17 cellular contexts compared by ENCODE assay signal in genomic region chr10:104650072-104650471, GRCh38. TPM values are rescaled to one million over a fixed set of nuclear protein-coding genes. Genes with fewer than 3 reads are reported as not detected.
A peak's percentile ranks its signal among the peaks of the same experiment; 100 is the strongest.
DNase-seq lines count a peak whose midpoint lies in the region; ATAC-seq, FAIRE-seq and TF ChIP-seq lines count a peak whose summit lies in the region.
"Had no signal": no experiment of that assay in that cellular context is flagged by ENCODE, and none has a peak within 500 bp of the region (broad histone marks: within the 10 kb centered on the region; RNA-seq: fewer than 3 reads in every experiment).

No MANE protein-coding gene starts in this region.

- dilution Hi-C loops in keratinocyte (cut with MboI; ENCODE audit: extremely low pct_ligation_motif_present, low sequenced_read_pairs), result no loop called here

- no peak overlapping the region for H2AFZ ChIP-seq in HCT116 (ENCODE audit: low read depth, low read length, poor library complexity, severe bottlenecking)
- no peak overlapping the region for H2AFZ ChIP-seq in keratinocyte (ENCODE audit: control insufficient read depth, low read length)

- H3K27ac ChIP-seq in HCT116 (ENCODE audit: low read depth, low read length) (no peak overlapping the region), VCaP (no peak overlapping the region), keratinocyte (ENCODE audit: control insufficient read depth, insufficient read depth, low read length) (no peak overlapping the region)
- H3K27ac ChIP-seq: RWPE1, transverse colon had no signal

- no peaks in the 10 kb centered on the region for H3K9me2 ChIP-seq in HCT116 (ENCODE audit: insufficient read depth)

- TF ChIP-seq POLR2A in HCT116 (IDR thresholded peaks at IDR 0.05; ENCODE audit: borderline replicate concordance, extremely low read depth, insufficient read depth, insufficient read length), result no peak

- ATAC-seq in HCT116, result peak; percentile 78
- no peak for ATAC-seq in HG02870 (IDR thresholded peaks at IDR 0.05; ENCODE audit: unreplicated experiment)
- no peak for ATAC-seq in stimulated activated naive CD8-positive, alpha-beta T cell treated with anti-CD3 and anti-CD28 coated beads, Interleukin-15, amount 100 ng/mL, for 72 hours
- no peak for ATAC-seq in natural killer cell

- H3K9ac ChIP-seq in HCT116 (ENCODE audit: low read length) (no peak overlapping the region), keratinocyte (ENCODE audit: control insufficient read depth, extremely low read depth, insufficient read depth, low read length) (no peak overlapping the region)

- TF ChIP-seq RAD21 in HCT116 (IDR thresholded peaks at IDR 0.05; ENCODE audit: low read depth), result peak; percentile 67

- no peak overlapping the region for H3K27ac Mint-ChIP-seq in stimulated activated naive CD8-positive, alpha-beta T cell treated with anti-CD3 and anti-CD28 coated beads, Interleukin-15, amount 100 ng/mL, for 72 hours
- no peak overlapping the region for H3K27ac Mint-ChIP-seq in natural killer cell
- H3K27ac Mint-ChIP-seq: activated T-helper 1 cell treated with anti-CD3 and anti-CD28 coated beads, Interleukin-12 subunit alpha, Interleukin-12 subunit beta, Interleukin-2, Interleukin-4 antibody, amounts not matched to agents 30 ng/mL and 10 ng/mL and 1 ng/mL, durations not matched to agents 14 hours and 24 hours and 36 hours; CD8-positive, alpha-beta memory T cell had no signal

- H3K4me3 ChIP-seq in AG10803 (ENCODE audit: low read length), result no peak overlapping the region
- H3K4me3 ChIP-seq in HCT116 (replicated peaks in 1 of 2; ENCODE audit: low read depth in 1 of 2, low read length in 2 of 2), result no peak overlapping the region
- H3K4me3 ChIP-seq in keratinocyte (ENCODE audit: control insufficient read depth in 2 of 3, extremely low read depth in 1 of 3, insufficient read depth in 2 of 3, low read depth in 1 of 3, low read length in 3 of 3), result no peak overlapping the region
- H3K4me3 ChIP-seq: cardiac muscle cell, transverse colon had no signal

- H3K27me3 ChIP-seq in HCT116 (ENCODE audit: insufficient read depth, low read length) (peaks cover 78% of the 10 kb centered on the region), keratinocyte (ENCODE audit: control insufficient read depth, extremely low read depth, insufficient read depth, low read length) (peaks cover 10% of the 10 kb centered on the region)
- H3K27me3 ChIP-seq: transverse colon had no signal

- DNase-seq in AG10803 (ENCODE audit: low read depth) (no peak), HCT116 (ENCODE audit: low read depth, low spot score) (no peak), keratinocyte (ENCODE audit: low read depth, low spot score) (no peak), H4 (ENCODE audit: low spot score) (no peak), natural killer cell (no peak)
- DNase-seq in stimulated activated naive CD8-positive, alpha-beta T cell treated with anti-CD3 and anti-CD28 coated beads, Interleukin-15, amount 100 ng/mL, for 72 hours, result no peak
- DNase-seq: activated CD4-positive, alpha-beta T cell treated with anti-CD3 and anti-CD28 coated beads for 1 hour; CD8-positive, alpha-beta memory T cell; foreskin melanocyte; NCI-H2029; transverse colon had no signal

- no peaks in the 10 kb centered on the region for H3K36me3 Mint-ChIP-seq in natural killer cell
- H3K36me3 Mint-ChIP-seq: CD8-positive, alpha-beta memory T cell had no signal

- H3K27me3 Mint-ChIP-seq in stimulated activated naive CD8-positive, alpha-beta T cell treated with anti-CD3 and anti-CD28 coated beads, Interleukin-15, amount 100 ng/mL, for 72 hours, result peaks cover 64% of the 10 kb centered on the region
- H3K27me3 Mint-ChIP-seq in natural killer cell (ENCODE audit: low read depth in 2 of 2), result peaks cover 17 to 46% of the 10 kb centered on the region in 2 donors

- FAIRE-seq in keratinocyte (lab: Jason Lieb, UNC), result no peak

- H3K9me3 Mint-ChIP-seq in stimulated activated naive CD8-positive, alpha-beta T cell treated with anti-CD3 and anti-CD28 coated beads, Interleukin-15, amount 100 ng/mL, for 72 hours, result no peaks in the 10 kb centered on the region
- no peaks in the 10 kb centered on the region for H3K9me3 Mint-ChIP-seq in natural killer cell
- H3K9me3 Mint-ChIP-seq: activated T-helper 1 cell treated with anti-CD3 and anti-CD28 coated beads, Interleukin-12 subunit alpha, Interleukin-12 subunit beta, Interleukin-2, Interleukin-4 antibody, amounts not matched to agents 30 ng/mL and 10 ng/mL and 1 ng/mL, durations not matched to agents 14 hours and 24 hours and 36 hours; CD8-positive, alpha-beta memory T cell had no signal

- H3K4me1 Mint-ChIP-seq in stimulated activated naive CD8-positive, alpha-beta T cell treated with anti-CD3 and anti-CD28 coated beads, Interleukin-15, amount 100 ng/mL, for 72 hours, result no peaks in the 10 kb centered on the region
- H3K4me1 Mint-ChIP-seq in natural killer cell, result no peaks in the 10 kb centered on the region
- H3K4me1 Mint-ChIP-seq: CD8-positive, alpha-beta memory T cell had no signal

- H3K9me3 ChIP-seq in HCT116 (ENCODE audit: control insufficient read depth in 1 of 2, insufficient read depth in 1 of 2, low read depth in 1 of 2, low read length in 2 of 2) (no peaks in the 10 kb centered on the region), keratinocyte (ENCODE audit: control insufficient read depth, low read depth, low read length) (no peaks in the 10 kb centered on the region)
- H3K9me3 ChIP-seq: transverse colon had no signal

- no peaks in the 10 kb centered on the region for H3K9me1 ChIP-seq in keratinocyte (ENCODE audit: control insufficient read depth, extremely low read depth, insufficient read depth, low read length)

- BruUV-seq in HCT116 (replicated peaks; lab: Mats Ljungman, UMichigan), result no TSS peak

- H3K4me2 ChIP-seq in HCT116 (ENCODE audit: low read length), result no peak overlapping the region
- no peak overlapping the region for H3K4me2 ChIP-seq in keratinocyte (ENCODE audit: control insufficient read depth, extremely low read depth, insufficient read depth, low read depth, low read length)

- H3K79me2 ChIP-seq in HCT116 (ENCODE audit: insufficient read depth, low read length) (no peaks in the 10 kb centered on the region), keratinocyte (ENCODE audit: control insufficient read depth, insufficient read depth, low read length) (no peaks in the 10 kb centered on the region)

- RAD21 ChIA-PET in HCT116 (lab: Charles Lee; ENCODE audit: low non-redundant PET in 1 of 2, low total read pairs in 2 of 2, uncharacterized antibody in 2 of 2, unreplicated experiment in 2 of 2), result no interaction called here

- no peaks in the 10 kb centered on the region for H3K4me1 ChIP-seq in HCT116 (ENCODE audit: control insufficient read depth in 1 of 2, insufficient read depth in 2 of 2, low read length in 2 of 2)
- H3K4me1 ChIP-seq in keratinocyte (ENCODE audit: control insufficient read depth, extremely low read depth, insufficient read depth, low read length), result no peaks in the 10 kb centered on the region
- H3K4me1 ChIP-seq: transverse colon had no signal

- POLR2A ChIA-PET in HCT116 (lab: Charles Lee), result no interaction called here

- no peaks in the 10 kb centered on the region for H3K36me3 ChIP-seq in HCT116 (ENCODE audit: control insufficient read depth in 1 of 2, insufficient read depth in 2 of 2, low read length in 2 of 2)
- no peaks in the 10 kb centered on the region for H3K36me3 ChIP-seq in keratinocyte (ENCODE audit: control insufficient read depth in 2 of 2, extremely low read depth in 1 of 2, insufficient read depth in 2 of 2, low read length in 2 of 2)
- H3K36me3 ChIP-seq: cardiac muscle cell, transverse colon had no signal

- intact Hi-C loops in HCT116 (cut with micrococcal nuclease), result loop anchor here (2.0 kb wide), 1 partner anchor 275 kb away; no protein-coding TSS in a partner anchor
- intact Hi-C loops in natural killer cell (cut with micrococcal nuclease), result no loop called here

- CTCF ChIA-PET in HCT116 (lab: Charles Lee), result no interaction called here

- no peaks in the 10 kb centered on the region for H4K20me1 ChIP-seq in HCT116 (ENCODE audit: insufficient read depth)
- no peaks in the 10 kb centered on the region for H4K20me1 ChIP-seq in keratinocyte (ENCODE audit: control insufficient read depth, extremely low read depth, insufficient read depth, low read length)

- no peak overlapping the region for H3K4me3 Mint-ChIP-seq in stimulated activated naive CD8-positive, alpha-beta T cell treated with anti-CD3 and anti-CD28 coated beads, Interleukin-15, amount 100 ng/mL, for 72 hours
- no peak overlapping the region for H3K4me3 Mint-ChIP-seq in natural killer cell
- H3K4me3 Mint-ChIP-seq: activated T-helper 1 cell treated with anti-CD3 and anti-CD28 coated beads, Interleukin-12 subunit alpha, Interleukin-12 subunit beta, Interleukin-2, Interleukin-4 antibody, amounts not matched to agents 30 ng/mL and 10 ng/mL and 1 ng/mL, durations not matched to agents 14 hours and 24 hours and 36 hours; CD8-positive, alpha-beta memory T cell had no signal

- TF ChIP-seq CTCF in AG10803 (conservative IDR thresholded peaks at IDR 0.05; ENCODE audit: low read length) (peak; percentile 40), HCT116 (IDR thresholded peaks at IDR 0.05 in 2 of 3, conservative IDR thresholded peaks at IDR 0.05 in 1 of 3; ENCODE audit: borderline replicate concordance in 1 of 3, insufficient read depth in 1 of 3, low read depth in 2 of 3, low read length in 2 of 3) (peak; percentile 38 to 58 (median 50); a peak in 5 of 6 replicates), VCaP (conservative IDR thresholded peaks at IDR 0.05) (peak; percentile 68), keratinocyte (optimal IDR thresholded peaks at IDR 0.05 in 1 of 3, IDR thresholded peaks at IDR 0.05 in 1 of 3, conservative IDR thresholded peaks at IDR 0.05 in 1 of 3; ENCODE audit: extremely low read depth in 1 of 3, insufficient read depth in 2 of 3, low read length in 3 of 3) (peak in 2 of 3 experiments; percentile 10 to 28), natural killer cell (IDR thresholded peaks at IDR 0.05) (no peak)

TF ChIP-seq in HCT116, 20 proteins besides CTCF, POLR2A, EP300 and RAD21 (continues in another document):
- TF ChIP-seq SP1 (IDR thresholded peaks at IDR 0.05; ENCODE audit: low read depth) (no peak), MAX (IDR thresholded peaks at IDR 0.05) (no peak)

RNA-seq across cellular contexts. Expression of gene SORCS3, which starts 9.0 kb away (rescaled TPM):
- not detected for total RNA-seq in HCT116 (2021; ENCODE audit: unreplicated experiment)
- polyA plus RNA-seq in HCT116 (2012), result not detected in 2 replicates
- not detected in 3 replicates for polyA plus RNA-seq in keratinocyte
- not detected for polyA plus RNA-seq in keratinocyte (2011; ENCODE audit: low read depth)
- polyA plus RNA-seq in keratinocyte (2011; cell fraction: cytosol; rRNA removed), result not detected in 2 replicates
- polyA plus RNA-seq in keratinocyte (2011; cell fraction: nucleus; rRNA removed), result not detected in 2 replicates
- polyA plus RNA-seq in keratinocyte (2012; ENCODE audit: low replicate concordance), result not detected in 2 replicates
- polyA minus RNA-seq in keratinocyte, result not detected in 3 replicates
- not detected for polyA minus RNA-seq in keratinocyte (2011; cell fraction: cytosol; rRNA and poly(A)+ RNA removed)
- not detected in 2 replicates for polyA minus RNA-seq in keratinocyte (2011; cell fraction: nucleus; rRNA and poly(A)+ RNA removed)
- not detected in 2 replicates for total RNA-seq in H4 (2014; rRNA removed; shearing (Covaris generic))
- under 1 TPM in 2 of 3 donors, not detected in 1; 0.05 to 0.09 TPM for total RNA-seq in natural killer cell
- total RNA-seq: activated T-helper 1 cell treated with anti-CD3 and anti-CD28 coated beads, Interleukin-12 subunit alpha, Interleukin-12 subunit beta, Interleukin-2, Interleukin-4 antibody, amounts not matched to agents 30 ng/mL and 10 ng/mL and 1 ng/mL, durations not matched to agents 14 hours and 24 hours and 36 hours; CD8-positive, alpha-beta memory T cell had no signal
- polyA plus RNA-seq: CD8-positive, alpha-beta memory T cell; liver had no signal
